In genomic region chr4:82403725-82404124, GRCh38 we compare ENCODE assay signal across 37 cellular contexts.
"Had no signal": no experiment of that assay in that cellular context is flagged by ENCODE, and none has a peak within 500 bp of the region (broad histone marks: within the 10 kb centered on the region; RNA-seq: fewer than 3 reads in every experiment).

No MANE protein-coding gene starts in this region.

- ATAC-seq: activated CD8-positive, alpha-beta T cell treated with anti-CD3 and anti-CD28 coated beads for 36 hours; activated naive CD8-positive, alpha-beta T cell treated with anti-CD3 and anti-CD28 coated beads, Interleukin-2, amount 50 U/mL, for 24 hours; activated T-cell treated with anti-CD3 and anti-CD28 coated beads, Interleukin-2, amount 50 U/mL, for 4 hours; activated T-cell treated with anti-CD3 and anti-CD28 coated beads, Interleukin-2, amount 50 U/mL, for 72 hours; activated T-helper 17 cell treated with anti-CD3 and anti-CD28 coated beads, Interleukin-2, amount 50 U/mL, for 72 hours had no signal

- H3K36me3 ChIP-seq: ascending aorta, cardiac muscle cell had no signal

- H3K9me3 ChIP-seq: ascending aorta had no signal

- H3K27me3 ChIP-seq: ascending aorta, cardiac muscle cell had no signal

- DNase-seq: activated B cell treated with CpG ODN at 0.5 μM for 24 hours; activated CD4-positive, alpha-beta memory T cell treated with anti-CD3 and anti-CD28 coated beads for 36 hours; activated CD4-positive, alpha-beta T cell treated with anti-CD3 and anti-CD28 coated beads for 4 hours; activated CD4-positive, alpha-beta T cell treated with anti-CD3 and anti-CD28 coated beads, Interleukin-2, amount 10 ng/mL, durations not matched to agents 24 days and 14 days; activated CD4-positive, alpha-beta T cell treated with anti-CD3 and anti-CD28 coated beads, Interleukin-2, amount 50 U/mL, for 1 hour; activated CD4-positive, alpha-beta T cell treated with anti-CD3 and anti-CD28 coated beads, Interleukin-2, amount 50 U/mL, for 4 hours; activated CD4-positive, CD25-positive, alpha-beta regulatory T cell treated with anti-CD3 and anti-CD28 coated beads, Interleukin-2, amount 50 U/mL, for 72 hours; activated CD8-positive, alpha-beta memory T cell treated with anti-CD3 and anti-CD28 coated beads, Interleukin-2, amount 50 U/mL, for 4 hours; activated CD8-positive, alpha-beta T cell treated with anti-CD3 and anti-CD28 coated beads for 36 hours; activated effector memory CD4-positive, alpha-beta T cell treated with anti-CD3 and anti-CD28 coated beads, Interleukin-2, amount 50 U/mL, for 16 hours; activated gamma-delta T cell treated with Interleukin-2 at 50 U/mL for 16 hours; activated naive CD4-positive, alpha-beta T cell; activated naive CD4-positive, alpha-beta T cell treated with anti-CD3 and anti-CD28 coated beads for 36 hours; activated naive CD4-positive, alpha-beta T cell treated with anti-CD3 and anti-CD28 coated beads, Interleukin-2, amount 50 U/mL, for 16 hours; activated naive CD8-positive, alpha-beta T cell treated with anti-CD3 and anti-CD28 coated beads, Interleukin-2, amount 10 ng/mL, durations not matched to agents 7 days and 5 days; activated naive CD8-positive, alpha-beta T cell treated with anti-CD3 and anti-CD28 coated beads, Interleukin-2, amount 50 U/mL, for 24 hours; activated T-cell treated with anti-CD3 and anti-CD28 coated beads for 4 hours; activated T-cell treated with anti-CD3 and anti-CD28 coated beads, Interleukin-2, amount 50 U/mL, for 1 hour; activated T-cell treated with anti-CD3 and anti-CD28 coated beads, Interleukin-2, amount 50 U/mL, for 4 hours; activated T-cell treated with anti-CD3 and anti-CD28 coated beads, Interleukin-2, amount 50 U/mL, for 72 hours; amygdala; anterior cingulate cortex; caudate nucleus; cerebellar nuclear complex; T-helper 1 cell; T-helper 2 cell; T-helper 9 cell had no signal

- H3K4me1 ChIP-seq: ascending aorta had no signal

- H3K36me3 Mint-ChIP-seq: activated CD4-positive, alpha-beta memory T cell treated with anti-CD3 and anti-CD28 coated beads for 36 hours; activated naive CD8-positive, alpha-beta T cell; brain had no signal

- H3K27ac ChIP-seq: ascending aorta, cardiac muscle cell, VCaP had no signal

- H3K27ac Mint-ChIP-seq: activated B cell treated with CpG ODN at 0.5 μM for 24 hours; activated CD4-positive, alpha-beta memory T cell treated with anti-CD3 and anti-CD28 coated beads for 36 hours; activated CD4-positive, alpha-beta T cell treated with anti-CD3 and anti-CD28 coated beads, Interleukin-2, amount 10 ng/mL, durations not matched to agents 24 days and 14 days; activated CD8-positive, alpha-beta T cell treated with anti-CD3 and anti-CD28 coated beads for 36 hours; activated naive CD4-positive, alpha-beta T cell treated with anti-CD3 and anti-CD28 coated beads for 36 hours; activated naive CD8-positive, alpha-beta T cell; activated naive CD8-positive, alpha-beta T cell treated with anti-CD3 and anti-CD28 coated beads, Interleukin-2, amount 10 ng/mL, durations not matched to agents 7 days and 5 days; activated naive CD8-positive, alpha-beta T cell treated with anti-CD3 and anti-CD28 coated beads, Interleukin-2, amount 50 U/mL, for 24 hours; activated T-cell treated with anti-CD3 and anti-CD28 coated beads, Interleukin-2, amount 50 U/mL, for 72 hours; activated T-helper 1 cell treated with anti-CD3 and anti-CD28 coated beads, Interleukin-12 subunit alpha, Interleukin-12 subunit beta, Interleukin-2, Interleukin-4 antibody, amounts not matched to agents 30 ng/mL and 10 ng/mL and 1 ng/mL, durations not matched to agents 14 hours and 24 hours and 36 hours; activated T-helper 17 cell treated with anti-CD3 and anti-CD28 coated beads, Interleukin-2, amount 50 U/mL, for 72 hours; brain; T-helper 1 cell treated with Interleukin-12 subunit alpha and Interleukin-12 subunit beta and Interleukin-4 antibody, amounts not matched to agents 30 μg/mL and 1 μg/mL, for 36 hours; T-helper 2 cell treated with Interferon-gamma antibody and Interleukin-4, amounts not matched to agents 5 μg/mL and 100 μg/mL, for 36 hours had no signal

- H3K4me3 ChIP-seq: ascending aorta, cardiac muscle cell had no signal

- H3K9me3 Mint-ChIP-seq: activated B cell treated with CpG ODN at 0.5 μM for 24 hours; activated CD4-positive, alpha-beta memory T cell treated with anti-CD3 and anti-CD28 coated beads for 36 hours; activated CD4-positive, alpha-beta T cell treated with anti-CD3 and anti-CD28 coated beads, Interleukin-2, amount 10 ng/mL, durations not matched to agents 24 days and 14 days; activated CD8-positive, alpha-beta T cell treated with anti-CD3 and anti-CD28 coated beads for 36 hours; activated naive CD4-positive, alpha-beta T cell treated with anti-CD3 and anti-CD28 coated beads for 36 hours; activated naive CD8-positive, alpha-beta T cell treated with anti-CD3 and anti-CD28 coated beads, Interleukin-2, amount 10 ng/mL, durations not matched to agents 7 days and 5 days; activated naive CD8-positive, alpha-beta T cell treated with anti-CD3 and anti-CD28 coated beads, Interleukin-2, amount 50 U/mL, for 24 hours; activated T-cell treated with anti-CD3 and anti-CD28 coated beads, Interleukin-2, amount 50 U/mL, for 4 hours; activated T-cell treated with anti-CD3 and anti-CD28 coated beads, Interleukin-2, amount 50 U/mL, for 72 hours; activated T-helper 1 cell treated with anti-CD3 and anti-CD28 coated beads, Interleukin-12 subunit alpha, Interleukin-12 subunit beta, Interleukin-2, Interleukin-4 antibody, amounts not matched to agents 30 ng/mL and 10 ng/mL and 1 ng/mL, durations not matched to agents 14 hours and 24 hours and 36 hours; activated T-helper 17 cell treated with anti-CD3 and anti-CD28 coated beads, Interleukin-2, amount 50 U/mL, for 72 hours; central memory CD8-positive, alpha-beta T cell; T-helper 1 cell treated with Interleukin-12 subunit alpha and Interleukin-12 subunit beta and Interleukin-4 antibody, amounts not matched to agents 30 μg/mL and 1 μg/mL, for 36 hours; T-helper 2 cell treated with Interferon-gamma antibody and Interleukin-4, amounts not matched to agents 5 μg/mL and 100 μg/mL, for 36 hours had no signal

- H3K27me3 Mint-ChIP-seq: activated B cell treated with CpG ODN at 0.5 μM for 24 hours; activated CD8-positive, alpha-beta T cell treated with anti-CD3 and anti-CD28 coated beads for 36 hours had no signal

- H3K4me3 Mint-ChIP-seq: activated B cell treated with CpG ODN at 0.5 μM for 24 hours; activated CD4-positive, alpha-beta memory T cell treated with anti-CD3 and anti-CD28 coated beads for 36 hours; activated CD4-positive, alpha-beta T cell treated with anti-CD3 and anti-CD28 coated beads, Interleukin-2, amount 10 ng/mL, durations not matched to agents 24 days and 14 days; activated CD8-positive, alpha-beta T cell treated with anti-CD3 and anti-CD28 coated beads for 36 hours; activated naive CD4-positive, alpha-beta T cell treated with anti-CD3 and anti-CD28 coated beads for 36 hours; activated naive CD8-positive, alpha-beta T cell; activated naive CD8-positive, alpha-beta T cell treated with anti-CD3 and anti-CD28 coated beads, Interleukin-2, amount 10 ng/mL, durations not matched to agents 7 days and 5 days; activated naive CD8-positive, alpha-beta T cell treated with anti-CD3 and anti-CD28 coated beads, Interleukin-2, amount 50 U/mL, for 24 hours; activated T-cell treated with anti-CD3 and anti-CD28 coated beads, Interleukin-2, amount 50 U/mL, for 4 hours; activated T-cell treated with anti-CD3 and anti-CD28 coated beads, Interleukin-2, amount 50 U/mL, for 72 hours; activated T-helper 1 cell treated with anti-CD3 and anti-CD28 coated beads, Interleukin-12 subunit alpha, Interleukin-12 subunit beta, Interleukin-2, Interleukin-4 antibody, amounts not matched to agents 30 ng/mL and 10 ng/mL and 1 ng/mL, durations not matched to agents 14 hours and 24 hours and 36 hours; activated T-helper 17 cell treated with anti-CD3 and anti-CD28 coated beads, Interleukin-2, amount 50 U/mL, for 72 hours; brain; central memory CD8-positive, alpha-beta T cell; T-helper 1 cell treated with Interleukin-12 subunit alpha and Interleukin-12 subunit beta and Interleukin-4 antibody, amounts not matched to agents 30 μg/mL and 1 μg/mL, for 36 hours; T-helper 2 cell treated with Interferon-gamma antibody and Interleukin-4, amounts not matched to agents 5 μg/mL and 100 μg/mL, for 36 hours had no signal

- H3K4me1 Mint-ChIP-seq: activated B cell treated with CpG ODN at 0.5 μM for 24 hours; activated CD4-positive, alpha-beta T cell treated with anti-CD3 and anti-CD28 coated beads, Interleukin-2, amount 10 ng/mL, durations not matched to agents 24 days and 14 days; activated naive CD8-positive, alpha-beta T cell treated with anti-CD3 and anti-CD28 coated beads, Interleukin-2, amount 50 U/mL, for 24 hours; activated T-helper 17 cell treated with anti-CD3 and anti-CD28 coated beads, Interleukin-2, amount 50 U/mL, for 72 hours; brain; central memory CD8-positive, alpha-beta T cell had no signal
